Comparison of ENCODE assay signal across 8 cellular contexts in the genomic region with DNA sequence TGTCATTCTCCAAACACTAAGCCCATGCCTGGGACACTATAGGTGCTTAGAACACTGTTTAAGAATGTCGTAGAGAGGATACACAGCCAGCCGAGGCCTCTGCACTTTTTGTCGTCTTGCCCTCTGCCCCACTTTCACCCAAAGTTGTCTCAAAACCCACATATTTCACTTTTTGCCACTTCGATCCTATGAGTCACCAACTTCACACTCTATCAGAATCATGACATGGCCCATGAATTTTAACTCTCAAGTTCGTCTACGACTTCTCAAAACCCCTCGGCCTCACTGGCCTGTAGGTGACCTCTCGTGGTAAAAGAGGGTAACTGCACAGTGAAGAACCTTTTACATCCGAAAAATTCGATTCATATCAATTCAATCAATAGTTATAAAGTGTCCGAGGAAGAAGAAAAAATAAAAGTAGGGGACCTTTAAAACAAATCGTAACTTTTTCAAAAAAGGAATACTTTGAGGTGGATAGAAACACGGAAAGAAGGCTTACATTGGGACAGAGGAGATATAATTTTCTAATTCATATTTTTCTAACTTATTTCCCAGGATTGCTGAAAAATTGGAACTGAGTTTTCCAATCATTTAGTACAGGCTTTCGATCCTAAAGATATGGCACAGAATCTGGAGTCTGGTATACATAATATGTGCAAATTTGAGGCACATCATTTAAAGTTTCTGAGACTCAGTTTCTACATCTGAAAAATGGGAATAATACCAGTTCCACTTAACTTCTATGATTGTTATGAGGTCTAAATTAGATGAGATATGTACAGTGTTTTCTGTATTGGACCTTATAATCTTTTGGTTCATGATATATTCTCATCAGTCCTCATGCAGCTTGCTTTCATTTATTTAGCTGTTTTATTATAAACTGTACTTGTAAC.
A peak's percentile ranks its signal among the peaks of the same experiment; 100 is the strongest.
DNase-seq lines count a peak whose midpoint lies in the region; ATAC-seq, FAIRE-seq and TF ChIP-seq lines count a peak whose summit lies in the region.

No MANE protein-coding gene starts in this region.

- H3K4me3 Mint-ChIP-seq in T-helper 17 cell (peak overlapping the region; percentile 61), natural killer cell (no peak overlapping the region)

- no peaks in the 10 kb centered on the region for H3K36me3 Mint-ChIP-seq in T-helper 17 cell (ENCODE audit: low read depth)
- H3K36me3 Mint-ChIP-seq in natural killer cell, result no peaks in the 10 kb centered on the region

- CTCF ChIA-PET in AG04449 (lab: Yijun Ruan, JAX), result interaction anchor here (0.7 to 5.4 kb wide), 11 partner anchors 12 to 137 kb away, joined by 3 to 197 read pairs (median 5); no protein-coding TSS in a partner anchor

- H3K9me3 Mint-ChIP-seq in natural killer cell, result no peaks in the 10 kb centered on the region

- POLR2A ChIA-PET in AG04449 (lab: Yijun Ruan, JAX), result no interaction called here

- TF ChIP-seq CTCF in AG04449 (IDR thresholded peaks at IDR 0.05; ENCODE audit: insufficient read depth, low read length, missing control alignments) (peak; percentile 70), natural killer cell (IDR thresholded peaks at IDR 0.05) (peak; percentile 67)

- ATAC-seq in T-helper 17 cell (peak; percentile 92), esophagus mucosa (peak; percentile 58), natural killer cell (peak in 1 of 3 donors; percentile 59), HG03139 (IDR thresholded peaks at IDR 0.05; ENCODE audit: unreplicated experiment) (no peak)

- H3K27me3 Mint-ChIP-seq in T-helper 17 cell, result peaks cover 50% of the 10 kb centered on the region
- H3K27me3 Mint-ChIP-seq in natural killer cell (ENCODE audit: low read depth in 2 of 2), result peaks cover 7 to 43% of the 10 kb centered on the region in 2 donors

- H3K27ac Mint-ChIP-seq in T-helper 17 cell (no peak overlapping the region), natural killer cell (no peak overlapping the region)

- intact Hi-C loops in natural killer cell (cut with micrococcal nuclease), result loop anchor here (2.0 to 10.0 kb wide), 4 partner anchors 55 to 497 kb away; no protein-coding TSS in a partner anchor

- H3K4me3 ChIP-seq in AG04449 (ENCODE audit: low read depth, low read length), result no peak overlapping the region

- peaks cover 7% of the 10 kb centered on the region for H3K4me1 Mint-ChIP-seq in T-helper 17 cell
- H3K4me1 Mint-ChIP-seq in natural killer cell, result no peaks in the 10 kb centered on the region

- DNase-seq in AG04449 (ENCODE audit: low read depth, low spot score) (no peak), GM03348 (ENCODE audit: low spot score) (peak; percentile 68), HTR-8/SVneo (ENCODE audit: insufficient read length, low spot score) (peak; percentile 24), T-helper 17 cell (peak in 1 of 3 donors; percentile 27), natural killer cell (no peak)
- no peak for DNase-seq in activated CD8-positive, alpha-beta memory T cell treated with anti-CD3 and anti-CD28 coated beads, Interleukin-2, amount 50 U/mL, for 4 hours

- H3K9me3 ChIP-seq in T-helper 17 cell (ENCODE audit: control insufficient read depth, low read length, poor library complexity, severe bottlenecking), result no peaks in the 10 kb centered on the region

- no peak for FAIRE-seq in HTR-8/SVneo (lab: Jason Lieb, UNC)

Comparison
In these comparisons a context has a peak if more than half of its experiments do, and no peak if none do; other contexts are left out.
1. DNase-seq: peak in GM03348 (single experiment) and HTR-8/SVneo (single experiment); none in AG04449 (single experiment), natural killer cell (single experiment) and activated CD8-positive, alpha-beta memory T cell treated with anti-CD3 and anti-CD28 coated beads, Interleukin-2, amount 50 U/mL, for 4 hours (single experiment).